In the genomic region with DNA sequence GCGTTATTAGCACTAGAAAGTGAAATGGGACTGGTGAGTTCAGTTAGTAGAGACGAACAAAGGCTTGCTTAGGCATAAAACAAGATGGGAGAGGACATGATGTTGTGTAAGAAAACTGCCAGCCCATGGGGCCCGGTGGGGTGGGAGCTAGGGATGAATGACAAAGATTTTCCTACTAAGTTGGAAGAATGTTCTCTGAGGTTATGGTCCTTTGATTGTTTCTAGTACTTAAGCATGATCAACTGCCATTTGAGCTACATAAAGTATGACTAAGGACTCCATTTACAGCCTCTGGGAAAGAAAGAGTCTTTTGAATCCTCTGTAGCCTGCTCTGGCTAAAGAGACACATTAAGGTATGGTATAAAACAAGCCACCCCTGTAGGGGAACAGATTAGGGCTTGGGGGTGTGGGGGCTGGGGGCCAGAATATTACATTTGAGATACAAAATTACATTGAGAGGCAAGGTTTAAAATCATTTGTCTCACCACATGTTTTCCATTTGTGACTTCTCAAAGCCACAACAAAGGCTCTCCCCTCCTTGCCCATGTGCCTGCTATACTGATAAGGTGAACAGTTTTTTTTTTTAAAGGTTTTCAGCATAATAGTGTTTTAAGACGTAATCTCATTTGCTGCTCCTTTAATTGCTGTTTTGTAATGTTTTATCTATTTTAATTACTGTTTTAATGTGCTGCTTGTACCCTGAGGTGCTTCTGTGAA, we compare ENCODE assay signal across 11 cellular contexts.
A peak's percentile ranks its signal among the peaks of the same experiment; 100 is the strongest.
DNase-seq lines count a peak whose midpoint lies in the region; ATAC-seq, FAIRE-seq and TF ChIP-seq lines count a peak whose summit lies in the region.
"Had no signal": no experiment of that assay in that cellular context is flagged by ENCODE, and none has a peak within 500 bp of the region (broad histone marks: within the 10 kb centered on the region; RNA-seq: fewer than 3 reads in every experiment).

No MANE protein-coding gene starts in this region.

- no peaks in the 10 kb centered on the region for H4K20me1 ChIP-seq in HepG2 (ENCODE audit: insufficient read depth, low read length)

- 2% methylated on average over 4 of the region's 4 CpGs for WGBS in HepG2 (ENCODE audit: low lambda C conversion rate)

- peak; percentile 29 for DNase-seq in ELR (ENCODE audit: low read depth)
- no peak for DNase-seq in adipocyte (ENCODE audit: low read depth)
- no peak for DNase-seq in lower lobe of right lung
- DNase-seq in middle frontal gyrus (ENCODE audit: extremely low spot score, low spot score), result no peak
- no peak for DNase-seq in medulla oblongata (ENCODE audit: extremely low spot score)
- no peak for DNase-seq in HepG2 (ENCODE audit: low spot score)
- DNase-seq: activated CD8-positive, alpha-beta memory T cell treated with anti-CD3 and anti-CD28 coated beads for 24 hours; NCI-H524 treated with DMSO at 0.1 percent for 48 hours had no signal

- H3K27me3 ChIP-seq in ACC112 (ENCODE audit: insufficient read depth, low read length) (no peaks in the 10 kb centered on the region), adipocyte (replicated peaks; ENCODE audit: control insufficient read depth, insufficient read depth, low read length) (no peaks in the 10 kb centered on the region), lower lobe of right lung (ENCODE audit: low read depth) (no peaks in the 10 kb centered on the region), HepG2 (ENCODE audit: control insufficient read depth in 1 of 2, insufficient read depth in 2 of 2, low read length in 2 of 2) (no peaks in the 10 kb centered on the region)
- H3K27me3 ChIP-seq: upper lobe of left lung had no signal

- no peak for TF ChIP-seq EP300 in HepG2 (IDR thresholded peaks at IDR 0.05; ENCODE audit: low read depth in 2 of 2, low read length in 2 of 2)
- TF ChIP-seq EP300 in HepG2 (CRISPR knock-in tag; IDR thresholded peaks at IDR 0.05; ENCODE audit: borderline replicate concordance), result no peak

- H3K36me3 ChIP-seq in ACC112 (ENCODE audit: insufficient read depth, low read length) (no peaks in the 10 kb centered on the region), adipocyte (ENCODE audit: control insufficient read depth, insufficient read depth, low read length, severe bottlenecking) (no peaks in the 10 kb centered on the region), lower lobe of right lung (no peaks in the 10 kb centered on the region), HepG2 (replicated peaks in 1 of 2; ENCODE audit: control insufficient read depth in 1 of 2, insufficient read depth in 2 of 2, low read length in 2 of 2) (no peaks in the 10 kb centered on the region)
- H3K36me3 ChIP-seq: upper lobe of left lung had no signal

- TF ChIP-seq CTCF in lower lobe of right lung (IDR thresholded peaks at IDR 0.05) (no peak), HepG2 (CRISPR knock-in tag; IDR thresholded peaks at IDR 0.05) (no peak)

- H3K4me1 ChIP-seq in ACC112 (ENCODE audit: control insufficient read depth, insufficient read depth, low read length, unreplicated experiment), result peaks cover 30% of the 10 kb centered on the region
- H3K4me1 ChIP-seq in adipocyte (ENCODE audit: control insufficient read depth, insufficient read depth, low read length), result peaks cover 12% of the 10 kb centered on the region
- H3K4me1 ChIP-seq in lower lobe of right lung, result peaks cover 16% of the 10 kb centered on the region
- H3K4me1 ChIP-seq in HepG2 (ENCODE audit: insufficient read depth, low read length), result no peaks in the 10 kb centered on the region

- no peak for TF ChIP-seq RAD21 in HepG2 (CRISPR knock-in tag; IDR thresholded peaks at IDR 0.05)

- H3K79me2 ChIP-seq in ACC112 (ENCODE audit: control insufficient read depth, insufficient read depth, low read length, unreplicated experiment), result no peaks in the 10 kb centered on the region
- no peaks in the 10 kb centered on the region for H3K79me2 ChIP-seq in HepG2 (ENCODE audit: insufficient read depth, low read length)

- H3K9me3 ChIP-seq in adipocyte (ENCODE audit: control insufficient read depth, low read length), result no peaks in the 10 kb centered on the region
- no peaks in the 10 kb centered on the region for H3K9me3 ChIP-seq in lower lobe of right lung
- H3K9me3 ChIP-seq in HepG2 (ENCODE audit: low read length), result no peaks in the 10 kb centered on the region
- H3K9me3 ChIP-seq: upper lobe of left lung had no signal

- intact Hi-C loops in lower lobe of right lung (cut with DNase I) (no loop called here), HepG2 (cut with micrococcal nuclease; ENCODE audit: unreplicated experiment) (no loop called here)

- FAIRE-seq in HepG2 (lab: Jason Lieb, UNC), result no peak

- H3K4me3 ChIP-seq in ACC112 (ENCODE audit: low read depth, low read length) (no peak overlapping the region), adipocyte (ENCODE audit: low read length) (peak overlapping the region; percentile 14), lower lobe of right lung (no peak overlapping the region), HepG2 (replicated peaks in 1 of 3; ENCODE audit: insufficient read depth in 1 of 3, low read depth in 2 of 3, low read length in 3 of 3) (no peak overlapping the region)
- H3K4me3 ChIP-seq: upper lobe of left lung had no signal

- ATAC-seq in lower lobe of right lung (no peak), HG02759 (IDR thresholded peaks at IDR 0.05; ENCODE audit: unreplicated experiment) (no peak), HepG2 (no peak)

- H3K9ac ChIP-seq in adipocyte (ENCODE audit: low read length) (no peak overlapping the region), HepG2 (ENCODE audit: insufficient read depth, low read depth, low read length) (no peak overlapping the region)

- POLR2A ChIA-PET in HepG2 (lab: Yijun Ruan, JAX), result no interaction called here

- peak overlapping the region; percentile 89 for H3K27ac ChIP-seq in ACC112 (ENCODE audit: low read depth, low read length)
- H3K27ac ChIP-seq in lower lobe of right lung, result peak overlapping the region; percentile 29
- no peak overlapping the region for H3K27ac ChIP-seq in HepG2 (ENCODE audit: extremely low read length, insufficient read depth, low read length)

- TF ChIP-seq POLR2A in HepG2 (IDR thresholded peaks at IDR 0.05; ENCODE audit: insufficient read depth in 1 of 2, low read depth in 2 of 2, low read length in 2 of 2), result no peak

- H3K4me2 ChIP-seq in HepG2 (ENCODE audit: low read depth, low read length), result no peak overlapping the region

- H2AFZ ChIP-seq in ACC112 (ENCODE audit: low read length, unreplicated experiment) (peak overlapping the region; percentile 90), HepG2 (ENCODE audit: low read length) (no peak overlapping the region)

- in situ Hi-C loops in HepG2 (cut with HindIII; ENCODE audit: extremely low pct_ligation_motif_present, low pct_unique_long_range_greater_than_20kb), result no loop called here

- CTCF ChIA-PET in HepG2 (lab: Yijun Ruan, JAX; ENCODE audit: low intra/inter-chr PET ratio, low total read pairs), result no interaction called here

- no TSS peak for BruUV-seq in HepG2 (replicated peaks; lab: Mats Ljungman, UMichigan)

TF ChIP-seq in HepG2, 621 proteins besides CTCF, POLR2A, EP300 and RAD21 (continues in another document):
- TF ChIP-seq ELF3 (CRISPR knock-in tag; IDR thresholded peaks at IDR 0.05) (no peak), FOXK2 (IDR thresholded peaks at IDR 0.05) (no peak), ETS1 (CRISPR knock-in tag; IDR thresholded peaks at IDR 0.05) (no peak), HOXA5 (CRISPR knock-in tag; IDR thresholded peaks at IDR 0.05) (no peak), CSRNP2 (CRISPR knock-in tag; conservative IDR thresholded peaks at IDR 0.05; ENCODE audit: low read depth) (no peak), TIGD3 (CRISPR knock-in tag; IDR thresholded peaks at IDR 0.05; ENCODE audit: borderline replicate concordance) (no peak), ZNF747 (CRISPR knock-in tag; IDR thresholded peaks at IDR 0.05; ENCODE audit: borderline replicate concordance) (no peak), EZH2 (conservative IDR thresholded peaks at IDR 0.05; ENCODE audit: low read depth, low read length) (no peak)
